In the genomic region with DNA sequence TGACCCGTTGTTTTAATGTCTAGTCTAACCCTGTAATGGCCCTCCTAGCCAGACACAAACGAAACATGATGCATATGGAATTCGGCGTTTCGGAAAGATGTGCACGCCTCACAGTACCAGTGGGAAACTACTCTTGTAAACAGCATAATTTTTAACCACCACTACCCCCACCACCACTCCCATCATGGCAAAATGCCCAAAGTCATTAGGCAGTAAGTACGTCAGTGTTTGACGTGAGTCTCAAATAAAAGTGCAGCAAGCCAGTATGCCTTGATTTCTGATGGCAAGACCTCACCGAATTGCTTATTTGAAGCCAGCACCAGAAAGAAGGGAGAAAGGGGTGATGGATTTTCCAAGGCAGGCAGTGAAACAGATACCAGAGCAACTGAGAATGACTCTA, we compare ENCODE assay signal across 15 cellular contexts.
"Had no signal": no experiment of that assay in that cellular context is flagged by ENCODE, and none has a peak within 500 bp of the region (broad histone marks: within the 10 kb centered on the region; RNA-seq: fewer than 3 reads in every experiment).

No MANE protein-coding gene starts in this region.

- H3K4me3 Mint-ChIP-seq: activated naive CD4-positive, alpha-beta T cell treated with anti-CD3 and anti-CD28 coated beads for 36 hours; activated T-cell treated with anti-CD3 and anti-CD28 coated beads, Interleukin-2, amount 50 U/mL, for 4 hours had no signal

- H3K9me3 ChIP-seq: tibial artery, uterus had no signal

- H3K27ac ChIP-seq: body of pancreas, left ventricle myocardium inferior, tibial artery, uterus had no signal

- H3K36me3 ChIP-seq: left ventricle myocardium inferior, tibial artery, uterus had no signal

- H3K4me3 ChIP-seq: body of pancreas, left ventricle myocardium inferior, tibial artery, uterus had no signal

- H3K4me1 ChIP-seq: body of pancreas, left ventricle myocardium inferior, uterus had no signal

- ATAC-seq: activated T-cell treated with anti-CD3 and anti-CD28 coated beads, Interleukin-2, amount 50 U/mL, for 4 hours; body of pancreas had no signal

- DNase-seq: activated CD4-positive, alpha-beta T cell treated with anti-CD3 and anti-CD28 coated beads, Interleukin-2, amount 50 U/mL, for 1 hour; activated CD4-positive, CD25-positive, alpha-beta regulatory T cell treated with anti-CD3 and anti-CD28 coated beads, Interleukin-2, amount 50 U/mL, for 72 hours; activated CD8-positive, alpha-beta memory T cell treated with anti-CD3 and anti-CD28 coated beads, Interleukin-2, amount 50 U/mL, for 4 hours; activated naive CD4-positive, alpha-beta T cell treated with anti-CD3 and anti-CD28 coated beads for 36 hours; activated T-cell treated with anti-CD3 and anti-CD28 coated beads, Interleukin-2, amount 50 U/mL, for 4 hours; body of pancreas; foreskin melanocyte; left ventricle myocardium inferior; mammary epithelial cell; midbrain; occipital lobe; stimulated activated CD4-positive, alpha-beta T cell treated with anti-CD3 and anti-CD28 coated beads, Interleukin-2, amount 100 ng/mL, for 24 hours; stimulated activated naive CD4-positive, alpha-beta T cell treated with Interleukin-2 at 50 U/mL for 16 hours; tibial artery; uterus had no signal

- H3K27me3 ChIP-seq: body of pancreas, tibial artery, uterus had no signal

- H3K27ac Mint-ChIP-seq: activated naive CD4-positive, alpha-beta T cell treated with anti-CD3 and anti-CD28 coated beads for 36 hours had no signal
